10 cellular contexts compared by ENCODE assay signal in genomic region chr20:63867042-63867441, GRCh38. TPM values are rescaled to one million over a fixed set of nuclear protein-coding genes. Genes with fewer than 3 reads are reported as not detected.
DNase-seq lines count a peak whose midpoint lies in the region; ATAC-seq and TF ChIP-seq lines count a peak whose summit lies in the region.
"Not testable (repeated sequence)": the region's sequence is repeated elsewhere in the genome, so short reads cannot be mapped to it uniquely, and the experiment has no call there.
"Had no signal": no experiment of that assay in that cellular context is flagged by ENCODE, and none has a peak within 500 bp of the region (broad histone marks: within the 10 kb centered on the region; RNA-seq: fewer than 3 reads in every experiment).

No MANE protein-coding gene starts in this region.

- not testable (repeated sequence) for DNase-seq in CD4-positive, alpha-beta T cell; HFFc6; T-helper 2 cell treated with Interferon-gamma antibody and Interleukin-4, amounts not matched to agents 5 μg/mL and 100 μg/mL, for 36 hours (ENCODE audit: low spot score); activated T-cell treated with anti-CD3 and anti-CD28 coated beads, Interleukin-2, amount 50 U/mL, for 72 hours; activated naive CD8-positive, alpha-beta T cell treated with anti-CD3 and anti-CD28 coated beads, Interleukin-2, amount 10 ng/mL, durations not matched to agents 7 days and 5 days; glutamatergic neuron; natural killer cell treated with Interleukin-12 subunit alpha and Interleukin-12 subunit beta and Interleukin-15 and Interleukin-18, amount 100 ng/mL, for 72 hours (ENCODE audit: low spot score); stimulated activated effector memory CD8-positive, alpha-beta T cell treated with anti-CD3 and anti-CD28 coated beads, Interleukin-12 subunit alpha, Interleukin-12 subunit beta, amount 100 ng/mL, for 72 hours (ENCODE audit: low spot score in 2 of 2)

- POLR2A ChIA-PET in CD4-positive, alpha-beta T cell (lab: Charles Lee): not testable (repeated sequence)
- POLR2A ChIA-PET in activated naive CD8-positive, alpha-beta T cell treated with anti-CD3 and anti-CD28 coated beads, Interleukin-2, amount 10 ng/mL, durations not matched to agents 7 days and 5 days (lab: Charles Lee): interaction anchor here (0.7 kb wide), 1 partner anchor 15 kb away, joined by 3 read pairs; no protein-coding TSS in a partner anchor

- peaks cover 41% of the 10 kb centered on the region for H3K36me3 Mint-ChIP-seq in CD4-positive, alpha-beta T cell (ENCODE audit: low read depth)
- H3K36me3 Mint-ChIP-seq in HFFc6 (ENCODE audit: low read depth): peaks cover 30% of the 10 kb centered on the region
- H3K36me3 Mint-ChIP-seq in T-helper 2 cell treated with Interferon-gamma antibody and Interleukin-4, amounts not matched to agents 5 μg/mL and 100 μg/mL, for 36 hours (ENCODE audit: low read depth): peaks cover 24% of the 10 kb centered on the region
- H3K36me3 Mint-ChIP-seq in activated T-cell treated with anti-CD3 and anti-CD28 coated beads, Interleukin-2, amount 50 U/mL, for 72 hours (ENCODE audit: insufficient read depth in 2 of 2): peaks cover 5 to 15% of the 10 kb centered on the region in 2 donors
- not testable (repeated sequence) for H3K36me3 Mint-ChIP-seq in activated naive CD8-positive, alpha-beta T cell treated with anti-CD3 and anti-CD28 coated beads, Interleukin-2, amount 10 ng/mL, durations not matched to agents 7 days and 5 days; glutamatergic neuron (ENCODE audit: unreplicated experiment); natural killer cell treated with Interleukin-12 subunit alpha and Interleukin-12 subunit beta and Interleukin-15 and Interleukin-18, amount 100 ng/mL, for 72 hours
- peaks cover 76% of the 10 kb centered on the region for H3K36me3 Mint-ChIP-seq in stimulated activated effector memory CD8-positive, alpha-beta T cell treated with anti-CD3 and anti-CD28 coated beads, Interleukin-12 subunit alpha, Interleukin-12 subunit beta, amount 100 ng/mL, for 72 hours

- not testable (repeated sequence) for H3K27me3 ChIP-seq in CD4-positive, alpha-beta T cell (ENCODE audit: control insufficient read depth, insufficient read depth, low read length)

- peak overlapping the region; percentile 34 for H3K4me3 Mint-ChIP-seq in CD4-positive, alpha-beta T cell
- peak overlapping the region; percentile 97 for H3K4me3 Mint-ChIP-seq in HFFc6
- H3K4me3 Mint-ChIP-seq in T-helper 2 cell treated with Interferon-gamma antibody and Interleukin-4, amounts not matched to agents 5 μg/mL and 100 μg/mL, for 36 hours: peak overlapping the region; percentile 90
- peak overlapping the region; percentile 25 to 99 for H3K4me3 Mint-ChIP-seq in activated T-cell treated with anti-CD3 and anti-CD28 coated beads, Interleukin-2, amount 50 U/mL, for 72 hours
- H3K4me3 Mint-ChIP-seq in activated naive CD8-positive, alpha-beta T cell treated with anti-CD3 and anti-CD28 coated beads, Interleukin-2, amount 10 ng/mL, durations not matched to agents 7 days and 5 days: peak overlapping the region; percentile 22
- peak overlapping the region; percentile 25 for H3K4me3 Mint-ChIP-seq in glutamatergic neuron (ENCODE audit: unreplicated experiment)
- H3K4me3 Mint-ChIP-seq in natural killer cell treated with Interleukin-12 subunit alpha and Interleukin-12 subunit beta and Interleukin-15 and Interleukin-18, amount 100 ng/mL, for 72 hours: peak overlapping the region; percentile 94
- peak overlapping the region; percentile 79 for H3K4me3 Mint-ChIP-seq in stimulated activated effector memory CD8-positive, alpha-beta T cell treated with anti-CD3 and anti-CD28 coated beads, Interleukin-12 subunit alpha, Interleukin-12 subunit beta, amount 100 ng/mL, for 72 hours

- not testable (repeated sequence) for H3K9me3 Mint-ChIP-seq in CD4-positive, alpha-beta T cell; HFFc6; T-helper 2 cell treated with Interferon-gamma antibody and Interleukin-4, amounts not matched to agents 5 μg/mL and 100 μg/mL, for 36 hours; activated T-cell treated with anti-CD3 and anti-CD28 coated beads, Interleukin-2, amount 50 U/mL, for 72 hours; activated naive CD8-positive, alpha-beta T cell treated with anti-CD3 and anti-CD28 coated beads, Interleukin-2, amount 10 ng/mL, durations not matched to agents 7 days and 5 days; glutamatergic neuron (ENCODE audit: unreplicated experiment); natural killer cell treated with Interleukin-12 subunit alpha and Interleukin-12 subunit beta and Interleukin-15 and Interleukin-18, amount 100 ng/mL, for 72 hours; stimulated activated effector memory CD8-positive, alpha-beta T cell treated with anti-CD3 and anti-CD28 coated beads, Interleukin-12 subunit alpha, Interleukin-12 subunit beta, amount 100 ng/mL, for 72 hours

- not testable (repeated sequence) for H3K27me3 Mint-ChIP-seq in CD4-positive, alpha-beta T cell; HFFc6 (ENCODE audit: insufficient read depth); T-helper 2 cell treated with Interferon-gamma antibody and Interleukin-4, amounts not matched to agents 5 μg/mL and 100 μg/mL, for 36 hours (ENCODE audit: low read depth); activated T-cell treated with anti-CD3 and anti-CD28 coated beads, Interleukin-2, amount 50 U/mL, for 72 hours (ENCODE audit: low read depth); activated naive CD8-positive, alpha-beta T cell treated with anti-CD3 and anti-CD28 coated beads, Interleukin-2, amount 10 ng/mL, durations not matched to agents 7 days and 5 days; glutamatergic neuron (ENCODE audit: unreplicated experiment); natural killer cell treated with Interleukin-12 subunit alpha and Interleukin-12 subunit beta and Interleukin-15 and Interleukin-18, amount 100 ng/mL, for 72 hours

- not testable (repeated sequence) for ATAC-seq in CD4-positive, alpha-beta T cell (ENCODE audit: poor library complexity); activated T-cell treated with anti-CD3 and anti-CD28 coated beads, Interleukin-2, amount 50 U/mL, for 72 hours (replicated peaks in 1 of 2); activated naive CD8-positive, alpha-beta T cell treated with anti-CD3 and anti-CD28 coated beads, Interleukin-2, amount 10 ng/mL, durations not matched to agents 7 days and 5 days (ENCODE audit: low read depth); natural killer cell treated with Interleukin-12 subunit alpha and Interleukin-12 subunit beta and Interleukin-15 and Interleukin-18, amount 100 ng/mL, for 72 hours; stimulated activated effector memory CD8-positive, alpha-beta T cell treated with anti-CD3 and anti-CD28 coated beads, Interleukin-12 subunit alpha, Interleukin-12 subunit beta, amount 100 ng/mL, for 72 hours

- CTCF ChIA-PET in CD4-positive, alpha-beta T cell (lab: Charles Lee): interaction anchor here (1.1 kb wide), 1 partner anchor 29 kb away, joined by 3 read pairs; no protein-coding TSS in a partner anchor

- H3K27ac Mint-ChIP-seq in CD4-positive, alpha-beta T cell; HFFc6; T-helper 2 cell treated with Interferon-gamma antibody and Interleukin-4, amounts not matched to agents 5 μg/mL and 100 μg/mL, for 36 hours; activated T-cell treated with anti-CD3 and anti-CD28 coated beads, Interleukin-2, amount 50 U/mL, for 72 hours; activated naive CD8-positive, alpha-beta T cell treated with anti-CD3 and anti-CD28 coated beads, Interleukin-2, amount 10 ng/mL, durations not matched to agents 7 days and 5 days; glutamatergic neuron (ENCODE audit: unreplicated experiment); natural killer cell treated with Interleukin-12 subunit alpha and Interleukin-12 subunit beta and Interleukin-15 and Interleukin-18, amount 100 ng/mL, for 72 hours; stimulated activated effector memory CD8-positive, alpha-beta T cell treated with anti-CD3 and anti-CD28 coated beads, Interleukin-12 subunit alpha, Interleukin-12 subunit beta, amount 100 ng/mL, for 72 hours: not testable (repeated sequence)

- intact Hi-C loops in CD4-positive, alpha-beta T cell (cut with DNase I, micrococcal nuclease): loop anchor here in 1 of 2 experiments (10.0 kb wide), 1 partner anchor 212 kb away; the partner anchor contains the start of genes RTEL1 and STMN3

- H3K9me3 ChIP-seq in CD4-positive, alpha-beta T cell (ENCODE audit: control insufficient read depth, low read length): not testable (repeated sequence)

- H3K4me1 Mint-ChIP-seq in CD4-positive, alpha-beta T cell (ENCODE audit: low read depth): peaks cover 31% of the 10 kb centered on the region
- H3K4me1 Mint-ChIP-seq in HFFc6 (ENCODE audit: low read depth) (peaks cover 29% of the 10 kb centered on the region), glutamatergic neuron (ENCODE audit: low read depth, unreplicated experiment) (peaks cover 13% of the 10 kb centered on the region)
- H3K4me1 Mint-ChIP-seq in T-helper 2 cell treated with Interferon-gamma antibody and Interleukin-4, amounts not matched to agents 5 μg/mL and 100 μg/mL, for 36 hours (ENCODE audit: low read depth): peaks cover 13% of the 10 kb centered on the region
- H3K4me1 Mint-ChIP-seq in activated T-cell treated with anti-CD3 and anti-CD28 coated beads, Interleukin-2, amount 50 U/mL, for 72 hours (ENCODE audit: low read depth): peaks cover 33% of the 10 kb centered on the region
- peaks cover 16% of the 10 kb centered on the region for H3K4me1 Mint-ChIP-seq in activated naive CD8-positive, alpha-beta T cell treated with anti-CD3 and anti-CD28 coated beads, Interleukin-2, amount 10 ng/mL, durations not matched to agents 7 days and 5 days
- peaks cover 17 to 22% of the 10 kb centered on the region in 2 donors for H3K4me1 Mint-ChIP-seq in natural killer cell treated with Interleukin-12 subunit alpha and Interleukin-12 subunit beta and Interleukin-15 and Interleukin-18, amount 100 ng/mL, for 72 hours (ENCODE audit: low read depth in 2 of 2)
- peaks cover 27% of the 10 kb centered on the region for H3K4me1 Mint-ChIP-seq in stimulated activated effector memory CD8-positive, alpha-beta T cell treated with anti-CD3 and anti-CD28 coated beads, Interleukin-12 subunit alpha, Interleukin-12 subunit beta, amount 100 ng/mL, for 72 hours

- not testable (repeated sequence) for TF ChIP-seq CTCF in CD4-positive, alpha-beta T cell (IDR thresholded peaks at IDR 0.05); HFFc6 (IDR thresholded peaks at IDR 0.05); glutamatergic neuron (IDR thresholded peaks at IDR 0.05; ENCODE audit: partially characterized antibody, unreplicated experiment)

- H3K27ac ChIP-seq in CD4-positive, alpha-beta T cell (ENCODE audit: low read depth, low read length): not testable (repeated sequence)

RNA-seq across cellular contexts. Expression of gene TPD52L2, which starts 2.0 kb away (rescaled TPM):
- total RNA-seq in CD4-positive, alpha-beta T cell: 10 to 100 TPM; 15.1 to 15.3 TPM
- total RNA-seq in HFFc6 (2021; fragmentation: NEBNext Ultra II Directional; extraction: Animal tissue kit (Norgen Biotek cat#: 25700)): 100 to 1,000 TPM; 161 to 196 (median 169) TPM
- total RNA-seq in activated T-cell treated with anti-CD3 and anti-CD28 coated beads, Interleukin-2, amount 50 U/mL, for 72 hours: 10 to 100 TPM; 71.5 to 76.8 TPM
- total RNA-seq in activated naive CD8-positive, alpha-beta T cell treated with anti-CD3 and anti-CD28 coated beads, Interleukin-2, amount 10 ng/mL, durations not matched to agents 7 days and 5 days: 10 to 100 TPM; 37.9 to 39.5 TPM
- 109 TPM for total RNA-seq in glutamatergic neuron (ENCODE audit: unreplicated experiment)
- total RNA-seq in natural killer cell treated with Interleukin-12 subunit alpha and Interleukin-12 subunit beta and Interleukin-15 and Interleukin-18, amount 100 ng/mL, for 72 hours: 10 to 100 TPM; 48.8 to 60.0 TPM

RNA-seq across cellular contexts. Expression of gene ABHD16B, which starts 5.7 kb away (rescaled TPM):
- not detected for total RNA-seq in CD4-positive, alpha-beta T cell
- total RNA-seq in HFFc6 (2021; fragmentation: NEBNext Ultra II Directional; extraction: Animal tissue kit (Norgen Biotek cat#: 25700)): not detected
- total RNA-seq in activated T-cell treated with anti-CD3 and anti-CD28 coated beads, Interleukin-2, amount 50 U/mL, for 72 hours: under 1 TPM in 1 of 2 donors, not detected in 1; 0.22 TPM
- total RNA-seq in activated naive CD8-positive, alpha-beta T cell treated with anti-CD3 and anti-CD28 coated beads, Interleukin-2, amount 10 ng/mL, durations not matched to agents 7 days and 5 days: not detected
- total RNA-seq in glutamatergic neuron (ENCODE audit: unreplicated experiment): not detected
- total RNA-seq in natural killer cell treated with Interleukin-12 subunit alpha and Interleukin-12 subunit beta and Interleukin-15 and Interleukin-18, amount 100 ng/mL, for 72 hours: not detected
- total RNA-seq: H1, M059J had no signal

RNA-seq across cellular contexts. Expression of gene DNAJC5, which starts 27.9 kb away (rescaled TPM):
- 10 to 100 TPM; 21.4 to 22.5 TPM for total RNA-seq in CD4-positive, alpha-beta T cell
- total RNA-seq in HFFc6 (2021; fragmentation: NEBNext Ultra II Directional; extraction: Animal tissue kit (Norgen Biotek cat#: 25700)): 10 to 100 TPM; 52.0 to 65.8 (median 56.2) TPM
- 10 to 100 TPM; 37.6 to 40.5 TPM for total RNA-seq in activated T-cell treated with anti-CD3 and anti-CD28 coated beads, Interleukin-2, amount 50 U/mL, for 72 hours
- 10 to 100 TPM; 48.3 to 49.2 TPM for total RNA-seq in activated naive CD8-positive, alpha-beta T cell treated with anti-CD3 and anti-CD28 coated beads, Interleukin-2, amount 10 ng/mL, durations not matched to agents 7 days and 5 days
- total RNA-seq in glutamatergic neuron (ENCODE audit: unreplicated experiment): 57.9 TPM
- total RNA-seq in natural killer cell treated with Interleukin-12 subunit alpha and Interleukin-12 subunit beta and Interleukin-15 and Interleukin-18, amount 100 ng/mL, for 72 hours: 10 to 100 TPM; 67.6 to 89.1 TPM

RNA-seq across cellular contexts. Expression of gene ZBTB46, which starts 36.0 kb away (rescaled TPM):
- total RNA-seq in CD4-positive, alpha-beta T cell: under 1 TPM; 0.08 to 0.34 TPM
- 1 to 10 TPM in 2 of 6 experiments, under 1 TPM in 4; 0.38 to 1.1 (median 0.64) TPM for total RNA-seq in HFFc6 (2021; fragmentation: NEBNext Ultra II Directional; extraction: Animal tissue kit (Norgen Biotek cat#: 25700))
- 1 to 10 TPM; 2.7 to 8.2 TPM for total RNA-seq in activated T-cell treated with anti-CD3 and anti-CD28 coated beads, Interleukin-2, amount 50 U/mL, for 72 hours
- total RNA-seq in activated naive CD8-positive, alpha-beta T cell treated with anti-CD3 and anti-CD28 coated beads, Interleukin-2, amount 10 ng/mL, durations not matched to agents 7 days and 5 days: under 1 TPM; 0.11 to 0.25 TPM
- total RNA-seq in glutamatergic neuron (ENCODE audit: unreplicated experiment): 94.4 TPM
- 1 to 10 TPM in 1 of 2 donors, under 1 TPM in 1; 0.25 to 1.2 TPM for total RNA-seq in natural killer cell treated with Interleukin-12 subunit alpha and Interleukin-12 subunit beta and Interleukin-15 and Interleukin-18, amount 100 ng/mL, for 72 hours

Comparison
In these comparisons a context has a peak if more than half of its experiments do, and no peak if none do; other contexts are left out.
1. H3K4me3 Mint-ChIP-seq: peak in every context shown above with its lines; median percentile 97 in HFFc6; 94 in natural killer cell treated with Interleukin-12 subunit alpha and Interleukin-12 subunit beta and Interleukin-15 and Interleukin-18, amount 100 ng/mL, for 72 hours; 90 in T-helper 2 cell treated with Interferon-gamma antibody and Interleukin-4, amounts not matched to agents 5 μg/mL and 100 μg/mL, for 36 hours; 79 in stimulated activated effector memory CD8-positive, alpha-beta T cell treated with anti-CD3 and anti-CD28 coated beads, Interleukin-12 subunit alpha, Interleukin-12 subunit beta, amount 100 ng/mL, for 72 hours; 62 in activated T-cell treated with anti-CD3 and anti-CD28 coated beads, Interleukin-2, amount 50 U/mL, for 72 hours; 34 in CD4-positive, alpha-beta T cell; 25 in glutamatergic neuron; 22 in activated naive CD8-positive, alpha-beta T cell treated with anti-CD3 and anti-CD28 coated beads, Interleukin-2, amount 10 ng/mL, durations not matched to agents 7 days and 5 days.